27 cellular contexts compared by ENCODE assay signal in the genomic region with DNA sequence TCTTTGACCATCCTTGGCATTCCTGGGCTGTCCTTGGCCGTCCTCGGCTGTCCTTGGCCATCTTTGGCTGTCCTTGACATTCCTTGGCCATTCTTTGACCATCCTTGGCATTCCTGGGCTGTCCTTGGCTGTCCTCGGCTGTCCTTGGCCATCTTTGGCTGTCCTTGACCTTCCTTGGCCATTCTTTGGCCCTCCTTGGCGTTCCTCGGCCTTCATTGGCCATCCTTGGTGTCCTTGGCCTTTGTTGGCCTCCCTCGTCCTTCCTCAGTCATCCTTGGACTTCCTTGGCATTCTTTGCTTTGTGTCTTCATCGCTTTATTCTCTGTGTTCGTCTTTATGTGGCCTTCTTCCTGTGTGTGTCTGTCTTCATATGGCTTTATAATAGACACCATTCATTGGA.
"Had no signal": no experiment of that assay in that cellular context is flagged by ENCODE, and none has a peak within 500 bp of the region (broad histone marks: within the 10 kb centered on the region; RNA-seq: fewer than 3 reads in every experiment).

No MANE protein-coding gene starts in this region.

- H3K36me3 ChIP-seq: ovary had no signal

- H3K4me1 ChIP-seq: foreskin keratinocyte, gastroesophageal sphincter, heart left ventricle, lower lobe of right lung, psoas muscle, suprapubic skin, vagina had no signal

- H3K9me3 ChIP-seq: gastroesophageal sphincter, heart left ventricle, lower lobe of right lung, ovary, suprapubic skin, vagina had no signal

- H3K27me3 ChIP-seq: foreskin keratinocyte, gastroesophageal sphincter, heart left ventricle, ovary, suprapubic skin, vagina had no signal

- DNase-seq: effector CD8-positive, alpha-beta T cell; endodermal cell; foreskin keratinocyte; hippocampal formation; left colon; left ventricle myocardium superior; lower lobe of right lung; natural killer cell; occipital lobe; ovary; psoas muscle; right cardiac atrium; stimulated activated CD4-positive, alpha-beta T cell treated with anti-CD3 and anti-CD28 coated beads, Interleukin-1b, Interleukin-23, amount 100 ng/mL, for 48 hours; stimulated activated CD4-positive, alpha-beta T cell treated with anti-CD3 and anti-CD28 coated beads, Interleukin-4, amount 100 ng/mL, for 1 hour; stimulated activated CD8-positive, alpha-beta memory T cell treated with anti-CD3 and anti-CD28 coated beads, Interleukin-4, amount 100 ng/mL, for 48 hours; stimulated activated naive CD4-positive, alpha-beta T cell; stimulated activated naive CD8-positive, alpha-beta T cell treated with anti-CD3 and anti-CD28 coated beads, Interleukin-15, amount 100 ng/mL, for 72 hours; trophoblast cell had no signal

- H3K4me3 ChIP-seq: gastroesophageal sphincter, heart left ventricle, lower lobe of right lung, ovary, psoas muscle, skin epidermis, suprapubic skin, vagina had no signal

- H3K27ac ChIP-seq: epithelial cell of prostate, foreskin keratinocyte, gastroesophageal sphincter, heart left ventricle, lower lobe of right lung, ovary, psoas muscle, skin epidermis, suprapubic skin, vagina had no signal

- FAIRE-seq: colon, islet of Langerhans had no signal

- ATAC-seq: esophagus mucosa; foreskin keratinocyte; gastroesophageal sphincter; heart left ventricle; left colon; left ventricle myocardium superior; lower lobe of right lung; natural killer cell; psoas muscle; right cardiac atrium; stimulated activated naive CD8-positive, alpha-beta T cell treated with anti-CD3 and anti-CD28 coated beads, Interleukin-15, amount 100 ng/mL, for 72 hours had no signal
